17 cellular contexts compared by ENCODE assay signal in the genomic region with DNA sequence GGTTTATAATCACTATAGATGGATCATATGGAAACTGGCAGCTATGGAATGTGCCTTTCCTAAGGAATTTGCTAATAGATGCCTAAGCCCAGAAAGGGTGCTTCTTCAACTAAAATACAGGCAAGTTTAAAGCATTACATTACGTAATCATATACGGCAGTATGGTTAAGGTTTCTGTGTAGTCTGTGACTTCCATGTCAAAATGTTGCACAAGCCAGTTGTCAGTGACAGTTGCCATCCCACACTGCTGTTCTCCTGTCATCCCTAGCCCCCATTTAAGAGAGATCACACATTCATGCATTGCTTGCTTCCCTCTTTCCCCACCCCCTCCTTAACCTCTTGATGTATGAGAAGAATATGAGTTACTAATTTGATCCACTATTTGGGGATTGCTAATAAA. TPM values are rescaled to one million over a fixed set of nuclear protein-coding genes. Genes with fewer than 3 reads are reported as not detected.
"Had no signal": no experiment of that assay in that cellular context is flagged by ENCODE, and none has a peak within 500 bp of the region (broad histone marks: within the 10 kb centered on the region; RNA-seq: fewer than 3 reads in every experiment).

No MANE protein-coding gene starts in this region.

- H3K4me3 ChIP-seq: dorsolateral prefrontal cortex, gastroesophageal sphincter, heart right ventricle, smooth muscle cell, transverse colon had no signal

- H3K9me3 ChIP-seq: gastroesophageal sphincter, transverse colon had no signal

- ATAC-seq: activated CD8-positive, alpha-beta memory T cell treated with anti-CD3 and anti-CD28 coated beads, Interleukin-2, amount 10 ng/mL, durations not matched to agents 7 days and 5 days; gastroesophageal sphincter; heart right ventricle; right cardiac atrium; stimulated activated naive CD8-positive, alpha-beta T cell treated with anti-CD3 and anti-CD28 coated beads, Interleukin-15, Interleukin-2, amounts not matched to agents 100 U/mL and 50 U/mL, for 24 hours had no signal

- H3K4me1 ChIP-seq: gastroesophageal sphincter, heart right ventricle, transverse colon had no signal

- H3K27ac ChIP-seq: dorsolateral prefrontal cortex, gastroesophageal sphincter, heart right ventricle, transverse colon, WERI-Rb-1 had no signal

- DNase-seq: activated CD4-positive, alpha-beta memory T cell treated with anti-CD3 and anti-CD28 coated beads for 36 hours; activated CD8-positive, alpha-beta memory T cell treated with anti-CD3 and anti-CD28 coated beads, Interleukin-2, amount 10 ng/mL, durations not matched to agents 7 days and 5 days; activated naive CD4-positive, alpha-beta T cell treated with anti-CD3 and anti-CD28 coated beads, Interleukin-2, amount 10 ng/mL, durations not matched to agents 7 days and 5 days; activated T-cell treated with anti-CD3 and anti-CD28 coated beads, Interleukin-2, amount 50 U/mL, for 24 hours; dorsolateral prefrontal cortex; erythroblast; heart right ventricle; occipital lobe; right cardiac atrium; stimulated activated naive CD8-positive, alpha-beta T cell treated with anti-CD3 and anti-CD28 coated beads, Interleukin-15, Interleukin-2, amounts not matched to agents 100 U/mL and 50 U/mL, for 24 hours; T1000; transverse colon; WERI-Rb-1 had no signal

- H3K27me3 ChIP-seq: dorsolateral prefrontal cortex, gastroesophageal sphincter, heart right ventricle, transverse colon had no signal

- H3K36me3 ChIP-seq: gastroesophageal sphincter, transverse colon had no signal

RNA-seq across cellular contexts. Expression of gene ZAR1L, which starts 47.4 kb away (rescaled TPM):
- total RNA-seq: activated CD4-positive, alpha-beta memory T cell treated with anti-CD3 and anti-CD28 coated beads for 36 hours; activated CD8-positive, alpha-beta memory T cell treated with anti-CD3 and anti-CD28 coated beads, Interleukin-2, amount 10 ng/mL, durations not matched to agents 7 days and 5 days; gastroesophageal sphincter; heart right ventricle; lower leg skin; occipital lobe; progenitor cell of endocrine pancreas; right cardiac atrium; smooth muscle cell; transverse colon had no signal
